Comparison of ENCODE assay signal across 10 cellular contexts in genomic region chr16:27242398-27242797, GRCh38. TPM values are rescaled to one million over a fixed set of nuclear protein-coding genes. Genes with fewer than 3 reads are reported as not detected.
DNase-seq lines count a peak whose midpoint lies in the region; ATAC-seq, FAIRE-seq and TF ChIP-seq lines count a peak whose summit lies in the region.
"Had no signal": no experiment of that assay in that cellular context is flagged by ENCODE, and none has a peak within 500 bp of the region (broad histone marks: within the 10 kb centered on the region; RNA-seq: fewer than 3 reads in every experiment).

No MANE protein-coding gene starts in this region.

- no peak overlapping the region for H2AFZ ChIP-seq in GM12878 (ENCODE audit: control insufficient read depth, low read depth, low read length)

- no peaks in the 10 kb centered on the region for H3K9me3 Mint-ChIP-seq in activated naive CD4-positive, alpha-beta T cell treated with anti-CD3 and anti-CD28 coated beads, Interleukin-2, amount 50 U/mL, for 24 hours

- peak overlapping the region; percentile 60 for H3K4me3 Mint-ChIP-seq in activated naive CD4-positive, alpha-beta T cell treated with anti-CD3 and anti-CD28 coated beads, Interleukin-2, amount 50 U/mL, for 24 hours

- peaks cover 0 to 3% of the 10 kb centered on the region in 2 experiments; a peak in 1 of 4 replicates for H3K36me3 ChIP-seq in GM12878 (ENCODE audit: control insufficient read depth in 2 of 2, insufficient read depth in 2 of 2, low read length in 1 of 2)
- no peaks in the 10 kb centered on the region for H3K36me3 ChIP-seq in muscle layer of duodenum (ENCODE audit: control insufficient read depth in 1 of 2, insufficient read depth in 2 of 2, low read length in 2 of 2)
- no peaks in the 10 kb centered on the region for H3K36me3 ChIP-seq in transverse colon

- intact Hi-C loops in GM12878 (cut with micrococcal nuclease; ENCODE audit: unreplicated experiment): no loop called here
- intact Hi-C loops in transverse colon (cut with DNase I; ENCODE audit: low total_unique reads): loop anchor here (5.0 kb wide), 1 partner anchor 75 kb away; no protein-coding TSS in a partner anchor

- peaks cover 26% of the 10 kb centered on the region for H3K4me1 ChIP-seq in GM12878 (ENCODE audit: control insufficient read depth, insufficient read depth, low read length)
- peaks cover 5 to 35% of the 10 kb centered on the region in 2 donors for H3K4me1 ChIP-seq in muscle layer of duodenum (ENCODE audit: control insufficient read depth in 1 of 2, insufficient read depth in 2 of 2, low read length in 2 of 2)
- peaks cover 45 to 93% (median 52%) of the 10 kb centered on the region in 4 donors for H3K4me1 ChIP-seq in transverse colon

- RAD21 ChIA-PET in GM12878 (lab: Charles Lee; ENCODE audit: unreplicated experiment): interaction anchor here (1.1 to 4.2 kb wide), 6 partner anchors 8 to 158 kb away, joined by 4 to 22 read pairs (median 16); partner anchors contain the start of gene NSMCE1

- H3K27me3 ChIP-seq in GM12878 (replicated peaks in 1 of 2; ENCODE audit: control insufficient read depth in 2 of 2, insufficient read depth in 2 of 2, low read length in 1 of 2) (no peaks in the 10 kb centered on the region), muscle layer of duodenum (ENCODE audit: low read depth, low read length) (no peaks in the 10 kb centered on the region), transverse colon (no peaks in the 10 kb centered on the region)

- CTCF ChIA-PET in GM12878 (lab: Yijun Ruan, JAX): interaction anchor here (1.2 to 4.1 kb wide), 7 partner anchors 22 to 159 kb away, joined by 3 to 24 read pairs (median 5); no protein-coding TSS in a partner anchor

- H3K9me3 ChIP-seq in GM12878 (replicated peaks; ENCODE audit: control insufficient read depth, insufficient read depth, low read length) (no peaks in the 10 kb centered on the region), muscle layer of duodenum (ENCODE audit: control insufficient read depth in 1 of 2, low read length in 2 of 2) (no peaks in the 10 kb centered on the region), transverse colon (no peaks in the 10 kb centered on the region)

- H3K27ac Mint-ChIP-seq in activated naive CD4-positive, alpha-beta T cell treated with anti-CD3 and anti-CD28 coated beads, Interleukin-2, amount 50 U/mL, for 24 hours: peak overlapping the region; percentile 69

- H3K4me3 ChIP-seq in GM12878: peak overlapping the region; percentile 30; the same call in 1 of the 2 replicates
- H3K4me3 ChIP-seq in muscle layer of duodenum (ENCODE audit: low read depth in 1 of 2, low read length in 2 of 2): peak overlapping the region; percentile 20 to 38
- H3K4me3 ChIP-seq in transverse colon: peak overlapping the region in 2 of 4 donors; percentile 9 to 13

- peak overlapping the region; percentile 47 for H3K27ac ChIP-seq in GM12878 (ENCODE audit: control insufficient read depth, insufficient read depth)
- H3K27ac ChIP-seq in muscle layer of duodenum (ENCODE audit: low read length): peak overlapping the region; percentile 82
- peak overlapping the region; percentile 77 to 90 (median 82) for H3K27ac ChIP-seq in transverse colon
- H3K27ac ChIP-seq: C4-2B had no signal

- TF ChIP-seq POLR2A in GM12878 (IDR thresholded peaks at IDR 0.05; ENCODE audit: low read depth, low read length) (no peak), transverse colon (IDR thresholded peaks at IDR 0.05) (no peak)

- H3K79me2 ChIP-seq in GM12878 (ENCODE audit: control insufficient read depth, insufficient read depth, low read length): no peaks in the 10 kb centered on the region

- peaks cover 96% of the 10 kb centered on the region for H3K4me1 Mint-ChIP-seq in activated naive CD4-positive, alpha-beta T cell treated with anti-CD3 and anti-CD28 coated beads, Interleukin-2, amount 50 U/mL, for 24 hours

- WGBS in GM12878 (ENCODE audit: insufficient coverage, insufficient replicate concordance, low lambda C conversion rate, missing lambda C conversion rate): 92% methylated on average over 2 of the region's 2 CpGs
- WGBS in transverse colon (ENCODE audit: low coverage in 1 of 2), 2 donors: 43 to 50% methylated on average over 2 of the region's 2 CpGs

- H3K36me3 Mint-ChIP-seq in activated naive CD4-positive, alpha-beta T cell treated with anti-CD3 and anti-CD28 coated beads, Interleukin-2, amount 50 U/mL, for 24 hours: peaks cover 16% of the 10 kb centered on the region

- TF ChIP-seq CTCF in GM12878 (IDR thresholded peaks at IDR 0.05 in 2 of 3, conservative IDR thresholded peaks at IDR 0.05 in 1 of 3; ENCODE audit: control insufficient read depth in 2 of 3, extremely low read depth in 1 of 3, insufficient read depth in 1 of 3, low read depth in 3 of 3, low read length in 3 of 3) (no peak), transverse colon (IDR thresholded peaks at IDR 0.05) (no peak)

- no TSS peak for BruUV-seq in GM12878 (replicated peaks; lab: Mats Ljungman, UMichigan)

- in situ Hi-C loops in GM12878 (cut with MboI): no loop called here
- in situ Hi-C loops in transverse colon (cut with MboI; ENCODE audit: low pct_ligation_motif_present in 1 of 4, low pct_unique_long_range_greater_than_20kb in 1 of 4, low sequenced_read_pairs in 3 of 4): loop anchor here in 2 of 4 donors (25.0 kb wide), 1 partner anchor 95 kb away; no protein-coding TSS in a partner anchor

- no peak for FAIRE-seq in GM12878 (lab: Jason Lieb, UNC)

- peak overlapping the region; percentile 79 for H3K4me2 ChIP-seq in GM12878 (ENCODE audit: control insufficient read depth, insufficient read depth)

- SMC1A ChIA-PET in GM12878 (lab: Charles Lee; ENCODE audit: uncharacterized antibody, unreplicated experiment): interaction anchor here (0.7 to 12.2 kb wide), 7 partner anchors 9 to 146 kb away, joined by 3 to 178 read pairs (median 17); partner anchors contain the start of gene NSMCE1

- H3K9ac ChIP-seq in GM12878 (ENCODE audit: control insufficient read depth, insufficient read depth, low read length): no peak overlapping the region

- no peak for TF ChIP-seq RAD21 in GM12878 (IDR thresholded peaks at IDR 0.05; ENCODE audit: insufficient read depth, low read depth, low read length)

- ATAC-seq in GM12878: no peak
- no peak for ATAC-seq in GM18511 (IDR thresholded peaks at IDR 0.05; ENCODE audit: unreplicated experiment)

- TF ChIP-seq EP300 in GM12878 (IDR thresholded peaks at IDR 0.05; ENCODE audit: borderline replicate concordance in 1 of 2, control insufficient read depth in 1 of 2, low read depth in 2 of 2, low read length in 2 of 2): no peak
- no peak for TF ChIP-seq EP300 in transverse colon (IDR thresholded peaks at IDR 0.05; ENCODE audit: low read depth)

- POLR2A ChIA-PET in GM12878 (lab: Charles Lee): interaction anchor here (0.6 to 8.4 kb wide), 12 partner anchors 8 to 124 kb away, joined by 3 to 79 read pairs (median 4); partner anchors contain the start of genes KDM8 and NSMCE1

- DNase-seq in activated naive CD4-positive, alpha-beta T cell (lab: John Stamatoyannopoulos, UW): no peak
- DNase-seq in GM12878 (ENCODE audit: low read depth, low spot score) (no peak), transverse colon (no peak), GM19240 (ENCODE audit: insufficient read length, low spot score) (no peak), COLO829 (ENCODE audit: low spot score) (no peak)
- DNase-seq: NCI-H1092 treated with DMSO at 0.1 percent for 48 hours had no signal

- H3K27me3 Mint-ChIP-seq in activated naive CD4-positive, alpha-beta T cell treated with anti-CD3 and anti-CD28 coated beads, Interleukin-2, amount 50 U/mL, for 24 hours: no peaks in the 10 kb centered on the region

- H4K20me1 ChIP-seq in GM12878 (ENCODE audit: control insufficient read depth, insufficient read depth): no peaks in the 10 kb centered on the region

TF ChIP-seq in GM12878, 131 proteins besides CTCF, POLR2A, EP300 and RAD21 (continues in another document):
- TF ChIP-seq CBX5 (IDR thresholded peaks at IDR 0.05; ENCODE audit: low read depth) (no peak), ASH2L (IDR thresholded peaks at IDR 0.05; ENCODE audit: borderline replicate concordance, low read depth) (no peak), FOXK2 (IDR thresholded peaks at IDR 0.05) (no peak)

RNA-seq across cellular contexts. Expression of gene NSMCE1, which starts 26.2 kb away (rescaled TPM):
- 24.2 and 43.2 TPM in 2 replicates for total RNA-seq in GM12878 (2013; cell fraction: nucleolus; rRNA removed)
- total RNA-seq in GM12878 (2014; rRNA removed): 62.8 and 69.0 TPM in 2 replicates
- 63.8 and 66.7 TPM in 2 replicates for total RNA-seq in GM12878 (2014; rRNA removed; fragmentation: Illumina TruSeq; extraction: Trizol)
- 62.4 and 66.5 TPM in 2 replicates for total RNA-seq in GM12878 (2021)
- polyA plus RNA-seq in GM12878 (2011; ENCODE audit: low read depth): 55.0 TPM
- 51.7 and 54.0 TPM in 2 replicates for polyA plus RNA-seq in GM12878 (2011; rRNA removed)
- polyA plus RNA-seq in GM12878 (2011; cell fraction: cytosol; rRNA removed): 47.5 and 49.5 TPM in 2 replicates
- polyA plus RNA-seq in GM12878 (2011; cell fraction: nucleus; rRNA removed): 22.6 and 25.4 TPM in 2 replicates
- 68.4 and 73.3 TPM in 2 replicates for polyA plus RNA-seq in GM12878 (2012)
- polyA plus RNA-seq in GM12878 (2014; fragmentation: Illumina TruSeq; extraction: Trizol): 52.4 and 79.0 TPM in 2 replicates
- 100 to 1,000 TPM; 168 to 214 TPM for polyA plus RNA-seq in GM12878 (2014; fragmentation: Nextera tagmentation; extraction: Ambion mirVana)
- 59.4 and 62.6 TPM in 2 replicates for polyA plus RNA-seq in GM12878 (2014; rRNA removed)
- polyA plus RNA-seq in GM12878 (2016; fragmentation: Nextera tagmentation; extraction: Ambion mirVana): 100 to 1,000 TPM; 110 to 120 TPM
- 39.8 and 45.0 TPM in 2 replicates for polyA minus RNA-seq in GM12878 (2011; rRNA and poly(A)+ RNA removed)
- 11.5 and 16.8 TPM in 2 replicates for polyA minus RNA-seq in GM12878 (2011; cell fraction: cytosol; rRNA and poly(A)+ RNA removed)
- 16.3 and 23.2 TPM in 2 replicates for polyA minus RNA-seq in GM12878 (2011; cell fraction: nucleus; rRNA and poly(A)+ RNA removed)
- total RNA-seq in transverse colon: 10 to 100 TPM in 3 of 4 donors, 1 to 10 TPM in 1; 6.2 to 90.8 (median 27.2) TPM

RNA-seq across cellular contexts. Expression of gene KDM8, which starts 39.1 kb away (rescaled TPM):
- total RNA-seq in GM12878 (2013; cell fraction: nucleolus; rRNA removed): 25.2 and 27.7 TPM in 2 replicates
- total RNA-seq in GM12878 (2014; rRNA removed) (6.9 and 8.9 TPM in 2 replicates), GM12878 (2014; rRNA removed; fragmentation: Illumina TruSeq; extraction: Trizol) (4.1 and 4.2 TPM in 2 replicates), GM12878 (2021) (6.6 and 7.8 TPM in 2 replicates), transverse colon (10 to 100 TPM in 2 of 4 donors, 1 to 10 TPM in 2; 4.4 to 14.2 (median 9.2) TPM)
- polyA plus RNA-seq in GM12878 (2011; ENCODE audit: low read depth): 1.5 TPM
- polyA plus RNA-seq in GM12878 (2011; rRNA removed) (2.8 and 6.1 TPM in 2 replicates), GM12878 (2014; fragmentation: Illumina TruSeq; extraction: Trizol) (3.9 and 4.1 TPM in 2 replicates), GM12878 (2014; fragmentation: Nextera tagmentation; extraction: Ambion mirVana) (1 to 10 TPM in 1 of 2 experiments, under 1 TPM in 1; 0.79 to 1.3 TPM), GM12878 (2014; rRNA removed) (5.5 and 7.3 TPM in 2 replicates), GM12878 (2016; fragmentation: Nextera tagmentation; extraction: Ambion mirVana) (1 to 10 TPM; 8.0 to 8.7 TPM)
- 6.8 and 14.6 TPM in 2 replicates for polyA plus RNA-seq in GM12878 (2011; cell fraction: cytosol; rRNA removed)
- 12.3 and 14.7 TPM in 2 replicates for polyA plus RNA-seq in GM12878 (2011; cell fraction: nucleus; rRNA removed)
- polyA plus RNA-seq in GM12878 (2012): 2.6 TPM in 2 replicates
- polyA minus RNA-seq in GM12878 (2011; rRNA and poly(A)+ RNA removed): 5.4 and 15.9 TPM in 2 replicates
- 2.1 and 2.9 TPM in 2 replicates for polyA minus RNA-seq in GM12878 (2011; cell fraction: cytosol; rRNA and poly(A)+ RNA removed)
- polyA minus RNA-seq in GM12878 (2011; cell fraction: nucleus; rRNA and poly(A)+ RNA removed): 6.6 and 10.4 TPM in 2 replicates
